37 cellular contexts compared by ENCODE assay signal in the genomic region with DNA sequence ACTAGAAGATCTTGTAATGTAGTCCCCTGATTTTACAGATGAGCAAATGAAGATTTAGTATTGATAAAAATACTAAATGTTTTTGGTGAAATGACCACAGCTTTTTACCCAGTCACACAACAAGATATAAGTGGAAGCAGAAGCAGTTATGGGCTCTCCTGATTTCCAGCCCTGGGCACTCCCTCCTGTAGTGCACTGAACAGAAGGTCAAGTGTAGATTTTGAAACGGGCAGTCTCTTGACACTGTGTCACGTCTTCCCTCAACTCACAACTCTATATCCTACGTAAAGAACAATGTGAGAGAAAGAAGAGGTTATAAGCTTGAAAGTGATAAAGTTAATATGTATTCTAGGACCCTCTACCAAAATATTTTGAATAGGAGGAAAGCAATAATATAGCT. TPM values are rescaled to one million over a fixed set of nuclear protein-coding genes. Genes with fewer than 3 reads are reported as not detected.
"Had no signal": no experiment of that assay in that cellular context is flagged by ENCODE, and none has a peak within 500 bp of the region (broad histone marks: within the 10 kb centered on the region; RNA-seq: fewer than 3 reads in every experiment).

No MANE protein-coding gene starts in this region.

- H3K9me3 ChIP-seq: MG63 had no signal

- H3K27me3 ChIP-seq: MG63 had no signal

- H3K4me2 ChIP-seq: KMS-11 had no signal

- H3K9ac ChIP-seq: KMS-11 had no signal

- H3K27ac ChIP-seq: KMS-11 had no signal

- DNase-seq: Kasumi-1, KBM-7, MG63, MM.1S, MV-4-11, NCI-H1048, NCI-H1092, NCI-H1092 treated with DMSO at 0.1 percent for 48 hours, NCI-H1105, NCI-H1105 treated with DMSO at 0.1 percent for 48 hours, NCI-H1417, NCI-H1417 treated with DMSO at 0.1 percent for 48 hours, NCI-H1436, NCI-H1436 treated with DMSO at 0.1 percent for 48 hours, NCI-H146, NCI-H1694, NCI-H1694 treated with DMSO at 0.1 percent for 48 hours, NCI-H187, NCI-H187 treated with DMSO at 0.1 percent for 48 hours, NCI-H1930, NCI-H2029, NCI-H2029 treated with DMSO at 0.1 percent for 48 hours, NCI-H2081, NCI-H2081 treated with DMSO at 0.1 percent for 48 hours, NCI-H2107, NCI-H2171, NCI-H2171 treated with DMSO at 0.1 percent for 48 hours, NCI-H2227 treated with DMSO at 0.1 percent for 48 hours, NCI-H226, NCI-H345, NCI-H446, NCI-H446 treated with DMSO at 0.1 percent for 48 hours, NCI-H510A, NCI-H510A treated with DMSO at 0.1 percent for 48 hours had no signal

- H3K36me3 ChIP-seq: MG63 had no signal

- H3K4me3 ChIP-seq: MG63 had no signal

RNA-seq across cellular contexts. Expression of a gene that starts 23.3 kb away (rescaled TPM):
- total RNA-seq: MCF 10A, NCI-H460 had no signal
